In genomic region chr3:88219138-88219792, GRCh38 we compare ENCODE assay signal across 9 cellular contexts.
DNase-seq lines count a peak whose midpoint lies in the region; ATAC-seq and TF ChIP-seq lines count a peak whose summit lies in the region.
"Had no signal": no experiment of that assay in that cellular context is flagged by ENCODE, and none has a peak within 500 bp of the region (broad histone marks: within the 10 kb centered on the region; RNA-seq: fewer than 3 reads in every experiment).

No MANE protein-coding gene starts in this region.

- no peak overlapping the region for H4K8ac ChIP-seq in IMR-90 (ENCODE audit: low read depth in 2 of 2, low read length in 2 of 2)

- H2BK120ac ChIP-seq in IMR-90 (ENCODE audit: low read depth, low read length): no peak overlapping the region

- no peaks in the 10 kb centered on the region for H3K4me1 ChIP-seq in IMR-90 (ENCODE audit: control insufficient read depth, insufficient read depth, low read length)

- no peaks in the 10 kb centered on the region for H4K20me1 ChIP-seq in IMR-90 (ENCODE audit: insufficient read depth, low read length)

- H3K4me1 Mint-ChIP-seq in activated CD4-positive, alpha-beta T cell treated with anti-CD3 and anti-CD28 coated beads for 36 hours: no peaks in the 10 kb centered on the region
- H3K4me1 Mint-ChIP-seq in nephron: peaks cover 10% of the 10 kb centered on the region
- H3K4me1 Mint-ChIP-seq: activated naive CD4-positive, alpha-beta T cell treated with anti-CD3 and anti-CD28 coated beads, Interleukin-2, amount 50 U/mL, for 24 hours had no signal

- no peak overlapping the region for H3K27ac ChIP-seq in IMR-90 (ENCODE audit: insufficient read depth, low read length)
- no peak overlapping the region for H3K27ac ChIP-seq in RWPE1

- in situ Hi-C loops in IMR-90 (cut with MboI; ENCODE audit: low sequenced_read_pairs): loop anchor here (25.0 kb wide), 1 partner anchor 1643 kb away; no protein-coding TSS in a partner anchor

- no peak overlapping the region for H3K9ac ChIP-seq in IMR-90 (ENCODE audit: low read depth, low read length)

- H3K36me3 ChIP-seq in IMR-90 (ENCODE audit: control insufficient read depth, insufficient read depth, low read length): no peaks in the 10 kb centered on the region

- no peak for TF ChIP-seq POLR2A in IMR-90 (IDR thresholded peaks at IDR 0.05; ENCODE audit: low read depth, low read length)

- ATAC-seq in activated CD4-positive, alpha-beta T cell treated with anti-CD3 and anti-CD28 coated beads for 36 hours: peak; percentile 82
- ATAC-seq in GM21528 (IDR thresholded peaks at IDR 0.05; ENCODE audit: low FRiP score, unreplicated experiment): peak; percentile 74
- peak; percentile 87 for ATAC-seq in IMR-90 (ENCODE audit: low read depth)

- BruUV-seq in IMR-90 (replicated peaks; lab: Mats Ljungman, UMichigan): no TSS peak

- H3K9me1 ChIP-seq in IMR-90 (ENCODE audit: insufficient read depth, low read length): no peaks in the 10 kb centered on the region

- no peak overlapping the region for H3K4me2 ChIP-seq in IMR-90 (ENCODE audit: low read depth, low read length)

- no peaks in the 10 kb centered on the region for H3K9me3 Mint-ChIP-seq in activated CD4-positive, alpha-beta T cell treated with anti-CD3 and anti-CD28 coated beads for 36 hours (ENCODE audit: low read depth)
- H3K9me3 Mint-ChIP-seq in nephron: no peaks in the 10 kb centered on the region
- H3K9me3 Mint-ChIP-seq: activated naive CD4-positive, alpha-beta T cell treated with anti-CD3 and anti-CD28 coated beads, Interleukin-2, amount 50 U/mL, for 24 hours had no signal

- H4K5ac ChIP-seq in IMR-90 (ENCODE audit: low read depth, low read length): no peak overlapping the region

- DNase-seq in activated CD4-positive, alpha-beta T cell treated with anti-CD3 and anti-CD28 coated beads for 36 hours: peak; percentile 56
- no peak for DNase-seq in activated CD4-positive, alpha-beta T cell treated with anti-CD3 and anti-CD28 coated beads for 1 hour
- DNase-seq in IMR-90 (peak; percentile 49), RWPE1 (ENCODE audit: low spot score) (peak; percentile 13), epithelial cell of esophagus (ENCODE audit: low read depth) (peak; percentile 70), DMS79 (lab: John Stamatoyannopoulos, UW) (no peak)

- peak; percentile 70 for TF ChIP-seq RAD21 in IMR-90 (IDR thresholded peaks at IDR 0.05; ENCODE audit: low read length)

- CTCF ChIA-PET in activated CD4-positive, alpha-beta T cell treated with anti-CD3 and anti-CD28 coated beads for 36 hours (lab: Charles Lee): interaction anchor here (0.6 to 1.2 kb wide), 5 partner anchors 10 to 769 kb away, joined by 3 to 5 read pairs (median 4); no protein-coding TSS in a partner anchor
- CTCF ChIA-PET in IMR-90 (lab: Yijun Ruan, JAX): interaction anchor here (0.6 to 1.7 kb wide), 6 partner anchors 14 to 1873 kb away, joined by 3 to 5 read pairs (median 4); partner anchors contain the start of gene EPHA3
- CTCF ChIA-PET in RWPE1 (lab: Yijun Ruan, JAX): interaction anchor here (0.6 kb wide), 3 partner anchors 43 to 877 kb away, joined by 3 read pairs; no protein-coding TSS in a partner anchor

- no peaks in the 10 kb centered on the region for H3K79me1 ChIP-seq in IMR-90 (ENCODE audit: low read depth in 1 of 2, low read length in 2 of 2)

- dilution Hi-C loops in IMR-90 (cut with HindIII; ENCODE audit: low sequenced_read_pairs, unreplicated experiment): no loop called here

- no peaks in the 10 kb centered on the region for H3K36me3 Mint-ChIP-seq in activated CD4-positive, alpha-beta T cell treated with anti-CD3 and anti-CD28 coated beads for 36 hours (ENCODE audit: low read depth)
- H3K36me3 Mint-ChIP-seq in nephron (ENCODE audit: low read depth): no peaks in the 10 kb centered on the region
- H3K36me3 Mint-ChIP-seq: activated naive CD4-positive, alpha-beta T cell treated with anti-CD3 and anti-CD28 coated beads, Interleukin-2, amount 50 U/mL, for 24 hours had no signal

- no peak overlapping the region for H3K56ac ChIP-seq in IMR-90 (ENCODE audit: extremely low read depth, insufficient read depth, low read length)

- no peak overlapping the region for H3K23ac ChIP-seq in IMR-90 (ENCODE audit: low read depth, low read length)

- no peak overlapping the region for H2BK20ac ChIP-seq in IMR-90 (ENCODE audit: low read depth, low read length)

- no peak overlapping the region for H4K91ac ChIP-seq in IMR-90 (ENCODE audit: insufficient read depth, low read depth, low read length)

- H2BK5ac ChIP-seq in IMR-90 (ENCODE audit: low read depth, low read length, poor library complexity, severe bottlenecking): no peak overlapping the region

- H2AK9ac ChIP-seq in IMR-90 (replicated peaks; ENCODE audit: low read depth, low read length, poor library complexity): no peak overlapping the region

- no peaks in the 10 kb centered on the region for H3K9me3 ChIP-seq in IMR-90 (ENCODE audit: control insufficient read depth, insufficient read depth, low read length)

- no peak overlapping the region for H3K4me3 Mint-ChIP-seq in activated CD4-positive, alpha-beta T cell treated with anti-CD3 and anti-CD28 coated beads for 36 hours
- no peak overlapping the region for H3K4me3 Mint-ChIP-seq in nephron
- H3K4me3 Mint-ChIP-seq: activated naive CD4-positive, alpha-beta T cell treated with anti-CD3 and anti-CD28 coated beads, Interleukin-2, amount 50 U/mL, for 24 hours had no signal

- intact Hi-C loops in activated CD4-positive, alpha-beta T cell treated with anti-CD3 and anti-CD28 coated beads for 36 hours (cut with DNase I, micrococcal nuclease): loop anchor here in 1 of 2 experiments (1.0 to 10.0 kb wide), 4 partner anchors 236 to 1958 kb away; no protein-coding TSS in a partner anchor
- intact Hi-C loops in IMR-90 (cut with micrococcal nuclease): loop anchor here (1.0 to 5.0 kb wide), 4 partner anchors 880 to 1873 kb away; no protein-coding TSS in a partner anchor

- H3K27ac Mint-ChIP-seq in activated CD4-positive, alpha-beta T cell treated with anti-CD3 and anti-CD28 coated beads for 36 hours: no peak overlapping the region
- no peak overlapping the region for H3K27ac Mint-ChIP-seq in nephron
- H3K27ac Mint-ChIP-seq: activated naive CD4-positive, alpha-beta T cell treated with anti-CD3 and anti-CD28 coated beads, Interleukin-2, amount 50 U/mL, for 24 hours had no signal

- no peak overlapping the region for H3K4me3 ChIP-seq in IMR-90 (ENCODE audit: insufficient read depth, low read depth, low read length)
- H3K4me3 ChIP-seq in epithelial cell of esophagus (ENCODE audit: low read length): no peak overlapping the region

- H3K27me3 Mint-ChIP-seq in activated CD4-positive, alpha-beta T cell treated with anti-CD3 and anti-CD28 coated beads for 36 hours: no peaks in the 10 kb centered on the region
- H3K27me3 Mint-ChIP-seq in nephron (ENCODE audit: low read depth): no peaks in the 10 kb centered on the region

- TF ChIP-seq CTCF in IMR-90 (conservative IDR thresholded peaks at IDR 0.05; ENCODE audit: low read depth, low read length) (peak; percentile 65), RWPE1 (conservative IDR thresholded peaks at IDR 0.05; ENCODE audit: low read depth) (peak; percentile 24; the same call in 1 of the 2 replicates), epithelial cell of esophagus (IDR thresholded peaks at IDR 0.05; ENCODE audit: insufficient read depth, low read depth, low read length, missing control alignments) (peak; percentile 75), nephron (IDR thresholded peaks at IDR 0.05; ENCODE audit: unreplicated experiment in 3 of 3) (peak; percentile 61 to 75 (median 67))

- WGBS in IMR-90 (ENCODE audit: extremely low coverage in 2 of 2, insufficient read length in 1 of 2), 2 experiments: no CpG with 5 or more reads among the region's 7 CpGs

- H3K14ac ChIP-seq in IMR-90 (replicated peaks; ENCODE audit: low read depth, low read length): no peak overlapping the region

- peak overlapping the region; percentile 13 for H2AFZ ChIP-seq in IMR-90 (replicated peaks; ENCODE audit: low read length, poor library complexity)

- H2BK15ac ChIP-seq in IMR-90 (ENCODE audit: low read depth, low read length): no peak overlapping the region

- POLR2A ChIA-PET in activated CD4-positive, alpha-beta T cell treated with anti-CD3 and anti-CD28 coated beads for 36 hours (lab: Charles Lee): no interaction called here
- POLR2A ChIA-PET in IMR-90 (lab: Charles Lee; ENCODE audit: unreplicated experiment) (no interaction called here), RWPE1 (lab: Yijun Ruan, JAX; ENCODE audit: low non-redundant PET) (no interaction called here)

- H3K27me3 ChIP-seq in IMR-90 (ENCODE audit: control insufficient read depth, insufficient read depth, low read length): no peaks in the 10 kb centered on the region

- H2AK5ac ChIP-seq in IMR-90 (ENCODE audit: low read depth, low read length): no peak overlapping the region

- H3K18ac ChIP-seq in IMR-90 (ENCODE audit: low read depth, low read length): no peak overlapping the region

- H3K4ac ChIP-seq in IMR-90 (ENCODE audit: low read depth, low read length): no peak overlapping the region

TF ChIP-seq in IMR-90, 13 proteins besides CTCF, POLR2A, EP300 and RAD21:
- TF ChIP-seq RFX5 (IDR thresholded peaks at IDR 0.05; ENCODE audit: low read depth, low read length) (no peak), SMC3 (IDR thresholded peaks at IDR 0.05; ENCODE audit: low read depth, low read length) (peak; percentile 48)

Comparison
In these comparisons a context has a peak if more than half of its experiments do, and no peak if none do; other contexts are left out.
1. DNase-seq: peak in activated CD4-positive, alpha-beta T cell treated with anti-CD3 and anti-CD28 coated beads for 36 hours (single experiment), IMR-90 (single experiment), RWPE1 (single experiment) and epithelial cell of esophagus (single experiment); none in activated CD4-positive, alpha-beta T cell treated with anti-CD3 and anti-CD28 coated beads for 1 hour (single experiment) and DMS79 (single experiment).
2. CTCF ChIP-seq: peak in every context shown above with its lines; median percentile 75 in epithelial cell of esophagus; 67 in nephron; 65 in IMR-90; 24 in RWPE1.
3. Peak in every context shown above with its lines, with median percentiles within 50 percentile points of each other: ATAC-seq.